Comparison of ENCODE assay signal across 12 cellular contexts in genomic region chr1:1910651-1911389, GRCh38. TPM values are rescaled to one million over a fixed set of nuclear protein-coding genes. Genes with fewer than 3 reads are reported as not detected.
DNase-seq lines count a peak whose midpoint lies in the region; ATAC-seq lines count a peak whose summit lies in the region.
"Had no signal": no experiment of that assay in that cellular context is flagged by ENCODE, and none has a peak within 500 bp of the region (broad histone marks: within the 10 kb centered on the region; RNA-seq: fewer than 3 reads in every experiment).

No MANE protein-coding gene starts in this region.

- no peak overlapping the region for H3K27ac Mint-ChIP-seq in activated T-cell treated with anti-CD3 and anti-CD28 coated beads, Interleukin-2, amount 50 U/mL, for 72 hours
- H3K27ac Mint-ChIP-seq in T-cell (peak overlapping the region; percentile 58 to 72), immature natural killer cell (peak overlapping the region in 4 of 6 donors; percentile 82 to 94 (median 90))

- DNase-seq in activated T-cell treated with anti-CD3 and anti-CD28 coated beads, Interleukin-2, amount 50 U/mL, for 72 hours, result no peak
- no peak for DNase-seq in activated T-cell treated with anti-CD3 and anti-CD28 coated beads, Interleukin-2, amount 50 U/mL, for 48 hours
- DNase-seq in T-cell, result no peak
- DNase-seq in immature natural killer cell, result no peak
- peak; percentile 61 for DNase-seq in sciatic nerve (ENCODE audit: low spot score)
- no peak for DNase-seq in SHP77 treated with DMSO at 0.1 percent for 48 hours (lab: John Stamatoyannopoulos, UW)
- DNase-seq in DMS53 treated with DMSO at 0.1 percent for 48 hours (lab: John Stamatoyannopoulos, UW; ENCODE audit: unreplicated experiment), result no peak
- DNase-seq in activated CD4-positive, CD25-positive, alpha-beta regulatory T cell treated with anti-CD3 and anti-CD28 coated beads, Interleukin-2, amount 50 U/mL, for 72 hours, result no peak
- DNase-seq: effector memory CD4-positive, alpha-beta T cell; stimulated activated CD4-positive, alpha-beta T cell treated with anti-CD3 and anti-CD28 coated beads, Interleukin-15, amount 100 ng/mL, for 24 hours had no signal

- H3K4me3 Mint-ChIP-seq in activated T-cell treated with anti-CD3 and anti-CD28 coated beads, Interleukin-2, amount 50 U/mL, for 72 hours, result peak overlapping the region; percentile 87 to 91
- H3K4me3 Mint-ChIP-seq in T-cell (peak overlapping the region; percentile 81), immature natural killer cell (peak overlapping the region in 4 of 5 donors; percentile 32 to 90 (median 80))

- no peaks in the 10 kb centered on the region for H3K36me3 Mint-ChIP-seq in activated T-cell treated with anti-CD3 and anti-CD28 coated beads, Interleukin-2, amount 50 U/mL, for 72 hours (ENCODE audit: insufficient read depth in 2 of 2)
- H3K36me3 Mint-ChIP-seq in T-cell (no peaks in the 10 kb centered on the region), immature natural killer cell (no peaks in the 10 kb centered on the region)

- CTCF ChIA-PET in T-cell (lab: Charles Lee), result no interaction called here

- POLR2A ChIA-PET in T-cell (lab: Charles Lee), result no interaction called here

- intact Hi-C loops in sciatic nerve (cut with DNase I), result no loop called here

- ATAC-seq in activated T-cell treated with anti-CD3 and anti-CD28 coated beads, Interleukin-2, amount 50 U/mL, for 72 hours (replicated peaks in 1 of 2), result no peak
- ATAC-seq in T-cell (replicated peaks in 1 of 4) (no peak), sciatic nerve (no peak)

- H3K9me3 Mint-ChIP-seq in activated T-cell treated with anti-CD3 and anti-CD28 coated beads, Interleukin-2, amount 50 U/mL, for 72 hours, result no peaks in the 10 kb centered on the region
- H3K9me3 Mint-ChIP-seq in T-cell, result no peaks in the 10 kb centered on the region
- H3K9me3 Mint-ChIP-seq in immature natural killer cell, result no peaks in the 10 kb centered on the region

- no peaks in the 10 kb centered on the region for H3K27me3 Mint-ChIP-seq in activated T-cell treated with anti-CD3 and anti-CD28 coated beads, Interleukin-2, amount 50 U/mL, for 72 hours (ENCODE audit: low read depth)
- H3K27me3 Mint-ChIP-seq in T-cell (peaks cover 0 to 4% of the 10 kb centered on the region in 2 donors), immature natural killer cell (ENCODE audit: low read depth in 3 of 3) (peaks cover 0 to 9% (median 4%) of the 10 kb centered on the region in 3 donors)

- H3K4me1 Mint-ChIP-seq in activated T-cell treated with anti-CD3 and anti-CD28 coated beads, Interleukin-2, amount 50 U/mL, for 72 hours (ENCODE audit: low read depth), result peaks cover 23% of the 10 kb centered on the region
- H3K4me1 Mint-ChIP-seq in T-cell (peaks cover 13 to 18% (median 17%) of the 10 kb centered on the region in 3 donors), immature natural killer cell (peaks cover 17 to 18% of the 10 kb centered on the region in 2 donors)

RNA-seq across cellular contexts. Expression of gene CALML6, which starts 4.2 kb away (rescaled TPM):
- 1 to 10 TPM; 1.8 TPM for total RNA-seq in activated T-cell treated with anti-CD3 and anti-CD28 coated beads, Interleukin-2, amount 50 U/mL, for 72 hours
- 1 to 10 TPM in 3 of 5 donors, under 1 TPM in 2; 0.82 to 1.3 (median 1.1) TPM for total RNA-seq in T-cell
- not detected for polyA plus RNA-seq in immature natural killer cell
- total RNA-seq in sciatic nerve, result 0.49 TPM
- total RNA-seq: ascending aorta, frontal cortex had no signal

RNA-seq across cellular contexts. Expression of gene TMEM52, which starts 8.3 kb away (rescaled TPM):
- 1 to 10 TPM in 1 of 2 donors, under 1 TPM in 1; 0.88 to 1.0 TPM for total RNA-seq in activated T-cell treated with anti-CD3 and anti-CD28 coated beads, Interleukin-2, amount 50 U/mL, for 72 hours
- total RNA-seq in T-cell (under 1 TPM in 3 of 5 donors, not detected in 2; 0.28 to 0.93 (median 0.69) TPM), sciatic nerve (0.80 TPM)
- under 1 TPM in 1 of 3 donors, not detected in 2; 0.18 TPM for polyA plus RNA-seq in immature natural killer cell
- total RNA-seq: ascending aorta had no signal

RNA-seq across cellular contexts. Expression of gene GNB1, which starts 19.9 kb away (rescaled TPM):
- 100 to 1,000 TPM; 350 to 418 TPM for total RNA-seq in activated T-cell treated with anti-CD3 and anti-CD28 coated beads, Interleukin-2, amount 50 U/mL, for 72 hours
- 100 to 1,000 TPM; 208 to 295 (median 261) TPM for total RNA-seq in T-cell
- polyA plus RNA-seq in immature natural killer cell, result 100 to 1,000 TPM in 1 of 3 donors, 10 to 100 TPM in 2; 53.4 to 111 (median 98.7) TPM
- 280 TPM for total RNA-seq in sciatic nerve
